ENCODE assay signal across 15 cellular contexts in the genomic region with DNA sequence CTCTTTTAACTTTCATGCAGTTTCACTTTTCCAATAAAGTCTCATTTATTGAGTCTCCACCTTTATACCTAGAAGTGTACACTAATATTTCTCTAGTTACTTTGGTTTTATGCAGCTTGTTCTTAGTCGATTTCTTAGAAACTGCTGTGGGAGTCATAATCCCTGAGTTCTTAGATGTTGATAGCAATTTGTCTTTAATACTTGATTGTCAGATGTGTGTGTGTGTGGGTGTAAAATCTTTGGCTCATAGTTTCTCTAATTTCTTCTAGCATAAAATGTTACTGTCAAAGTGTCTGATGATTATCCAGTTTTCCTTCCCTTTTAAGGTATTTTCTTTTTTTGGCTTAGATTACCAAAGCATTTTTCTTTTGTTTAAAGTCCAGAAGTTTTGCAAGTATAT.
A peak's percentile ranks its signal among the peaks of the same experiment; 100 is the strongest.
DNase-seq lines count a peak whose midpoint lies in the region; ATAC-seq, FAIRE-seq and TF ChIP-seq lines count a peak whose summit lies in the region.
"Had no signal": no experiment of that assay in that cellular context is flagged by ENCODE, and none has a peak within 500 bp of the region (broad histone marks: within the 10 kb centered on the region; RNA-seq: fewer than 3 reads in every experiment).

No MANE protein-coding gene starts in this region.

- H3K9me3 ChIP-seq in PC-3 (ENCODE audit: low read length) (no peaks in the 10 kb centered on the region), smooth muscle cell (replicated peaks; ENCODE audit: low read depth) (no peaks in the 10 kb centered on the region)
- H3K9me3 ChIP-seq: BLaER1 treated with 17β-estradiol and CSF1 and Interleukin-3, amounts not matched to agents 10 nM and 100 nM; HAP-1 had no signal

- no peak for ATAC-seq in PC-3
- no peak for ATAC-seq in stimulated activated effector memory CD8-positive, alpha-beta T cell treated with anti-CD3 and anti-CD28 coated beads, Interleukin-12 subunit alpha, Interleukin-12 subunit beta, amount 100 ng/mL, for 72 hours
- ATAC-seq in GM18511 (IDR thresholded peaks at IDR 0.05; ENCODE audit: unreplicated experiment): no peak
- ATAC-seq: CD8-positive, alpha-beta T cell had no signal

- WGBS in smooth muscle cell (ENCODE audit: low lambda C conversion rate): 46% methylated on average over 1 of the region's 1 CpG

- no peaks in the 10 kb centered on the region for H3K4me1 ChIP-seq in PC-3 (ENCODE audit: insufficient read depth, low read length)
- H3K4me1 ChIP-seq in smooth muscle cell (ENCODE audit: low read depth): no peaks in the 10 kb centered on the region
- H3K4me1 ChIP-seq: BLaER1 treated with 17β-estradiol and CSF1 and Interleukin-3, amounts not matched to agents 10 nM and 100 nM; HAP-1 had no signal

- H3F3A ChIP-seq in PC-3 (ENCODE audit: low read length, unreplicated experiment) (no peaks in the 10 kb centered on the region), smooth muscle cell (ENCODE audit: low read depth) (no peaks in the 10 kb centered on the region)

- DNase-seq in PC-3 (no peak), smooth muscle cell (lab: John Stamatoyannopoulos, UW; ENCODE audit: unreplicated experiment) (no peak), hepatic stellate cell (ENCODE audit: low spot score) (no peak)
- no peak for DNase-seq in stimulated activated effector memory CD8-positive, alpha-beta T cell treated with anti-CD3 and anti-CD28 coated beads, Interleukin-12 subunit alpha, Interleukin-12 subunit beta, amount 100 ng/mL, for 72 hours (ENCODE audit: low spot score in 2 of 2)
- DNase-seq: Calu3; CD8-positive, alpha-beta T cell; DMS79 treated with DMSO at 0.1 percent for 48 hours; GF-D8 had no signal

- H3K27me3 Mint-ChIP-seq in nephron (ENCODE audit: low read depth): no peaks in the 10 kb centered on the region
- H3K27me3 Mint-ChIP-seq: B cell had no signal

- no TSS peak for BruUV-seq in PC-3 (replicated peaks; lab: Mats Ljungman, UMichigan)

- H3K27me3 ChIP-seq in PC-3 (ENCODE audit: low read length): no peaks in the 10 kb centered on the region
- no peaks in the 10 kb centered on the region for H3K27me3 ChIP-seq in smooth muscle cell (ENCODE audit: low read depth)

- H3K4me2 ChIP-seq in PC-3 (ENCODE audit: low read length): no peak overlapping the region
- H3K4me2 ChIP-seq in smooth muscle cell: no peak overlapping the region
- H3K4me2 ChIP-seq: BLaER1 treated with 17β-estradiol and CSF1 and Interleukin-3, amounts not matched to agents 10 nM and 100 nM had no signal

- H3K9ac ChIP-seq in PC-3 (ENCODE audit: low read length) (no peak overlapping the region), smooth muscle cell (ENCODE audit: low read depth) (no peak overlapping the region)
- H3K9ac ChIP-seq: BLaER1 treated with 17β-estradiol and CSF1 and Interleukin-3, amounts not matched to agents 10 nM and 100 nM had no signal

- H3K79me2 ChIP-seq in PC-3 (ENCODE audit: low read length): no peaks in the 10 kb centered on the region
- no peaks in the 10 kb centered on the region for H3K79me2 ChIP-seq in smooth muscle cell (ENCODE audit: low read depth)

- peak; percentile 9 for FAIRE-seq in A204.1 (lab: Jason Lieb, UNC)

- H3K4me3 ChIP-seq in PC-3 (ENCODE audit: low read length) (no peak overlapping the region), smooth muscle cell (no peak overlapping the region)
- H3K4me3 ChIP-seq: BLaER1 treated with 17β-estradiol and CSF1 and Interleukin-3, amounts not matched to agents 10 nM and 100 nM; HAP-1 had no signal

- H4K20me1 ChIP-seq in PC-3 (ENCODE audit: low read length) (no peaks in the 10 kb centered on the region), smooth muscle cell (ENCODE audit: low read depth) (no peaks in the 10 kb centered on the region)
- H4K20me1 ChIP-seq: BLaER1 treated with 17β-estradiol and CSF1 and Interleukin-3, amounts not matched to agents 10 nM and 100 nM had no signal

- POLR2A ChIA-PET in PC-3 (lab: Charles Lee; ENCODE audit: unreplicated experiment): no interaction called here

- H3K4me1 Mint-ChIP-seq in nephron: peaks cover 17% of the 10 kb centered on the region
- no peaks in the 10 kb centered on the region for H3K4me1 Mint-ChIP-seq in stimulated activated effector memory CD8-positive, alpha-beta T cell treated with anti-CD3 and anti-CD28 coated beads, Interleukin-12 subunit alpha, Interleukin-12 subunit beta, amount 100 ng/mL, for 72 hours
- H3K4me1 Mint-ChIP-seq: B cell had no signal

- TF ChIP-seq CTCF in PC-3 (conservative IDR thresholded peaks at IDR 0.05; ENCODE audit: low read depth, low read length): no peak
- no peak for TF ChIP-seq CTCF in nephron (IDR thresholded peaks at IDR 0.05; ENCODE audit: unreplicated experiment in 3 of 3)
- TF ChIP-seq CTCF in smooth muscle cell (IDR thresholded peaks at IDR 0.05; ENCODE audit: borderline replicate concordance, insufficient read depth, poor library complexity, severe bottlenecking): no peak

- intact Hi-C loops in PC-3 (cut with micrococcal nuclease): no loop called here

- H3K4me3 Mint-ChIP-seq in nephron: no peak overlapping the region
- no peak overlapping the region for H3K4me3 Mint-ChIP-seq in stimulated activated effector memory CD8-positive, alpha-beta T cell treated with anti-CD3 and anti-CD28 coated beads, Interleukin-12 subunit alpha, Interleukin-12 subunit beta, amount 100 ng/mL, for 72 hours
- H3K4me3 Mint-ChIP-seq: B cell; CD8-positive, alpha-beta T cell had no signal

- no peaks in the 10 kb centered on the region for H3K9me2 ChIP-seq in PC-3 (replicated peaks; ENCODE audit: low read length)

- H3K36me3 Mint-ChIP-seq in nephron (ENCODE audit: low read depth): no peaks in the 10 kb centered on the region
- no peaks in the 10 kb centered on the region for H3K36me3 Mint-ChIP-seq in stimulated activated effector memory CD8-positive, alpha-beta T cell treated with anti-CD3 and anti-CD28 coated beads, Interleukin-12 subunit alpha, Interleukin-12 subunit beta, amount 100 ng/mL, for 72 hours
- H3K36me3 Mint-ChIP-seq: CD8-positive, alpha-beta T cell had no signal

- CTCF ChIA-PET in PC-3 (lab: Charles Lee): no interaction called here

- no peaks in the 10 kb centered on the region for H3K36me3 ChIP-seq in PC-3 (ENCODE audit: low read depth, low read length)
- H3K36me3 ChIP-seq in smooth muscle cell (ENCODE audit: low read depth): no peaks in the 10 kb centered on the region
- H3K36me3 ChIP-seq: BLaER1 treated with 17β-estradiol and CSF1 and Interleukin-3, amounts not matched to agents 10 nM and 100 nM; HAP-1 had no signal

- peak overlapping the region; percentile 39 to 75 (median 63) for H3K27ac Mint-ChIP-seq in nephron
- H3K27ac Mint-ChIP-seq in stimulated activated effector memory CD8-positive, alpha-beta T cell treated with anti-CD3 and anti-CD28 coated beads, Interleukin-12 subunit alpha, Interleukin-12 subunit beta, amount 100 ng/mL, for 72 hours: no peak overlapping the region
- H3K27ac Mint-ChIP-seq: B cell; CD8-positive, alpha-beta T cell had no signal

- H3K27ac ChIP-seq in PC-3 (ENCODE audit: low read length) (no peak overlapping the region), smooth muscle cell (ENCODE audit: low read depth) (no peak overlapping the region)
- H3K27ac ChIP-seq: 22Rv1; BLaER1 treated with 17β-estradiol and CSF1 and Interleukin-3, amounts not matched to agents 10 nM and 100 nM had no signal

- peak overlapping the region; percentile 35; the same call in 1 of the 2 replicates for H2AFZ ChIP-seq in PC-3 (ENCODE audit: low read length)
- peak overlapping the region; percentile 51 for H2AFZ ChIP-seq in smooth muscle cell (ENCODE audit: low read depth)

- no peaks in the 10 kb centered on the region for H3K9me3 Mint-ChIP-seq in nephron
- H3K9me3 Mint-ChIP-seq in stimulated activated effector memory CD8-positive, alpha-beta T cell treated with anti-CD3 and anti-CD28 coated beads, Interleukin-12 subunit alpha, Interleukin-12 subunit beta, amount 100 ng/mL, for 72 hours: peaks cover 14% of the 10 kb centered on the region
- H3K9me3 Mint-ChIP-seq: CD8-positive, alpha-beta T cell had no signal
